1 cellular context compared by ENCODE assay signal in genomic region chr19:46067691-46068090, GRCh38.
TF ChIP-seq lines count a peak whose summit lies in the region.

No MANE protein-coding gene starts in this region.

TF ChIP-seq in HepG2, 621 proteins besides CTCF, POLR2A, EP300 and RAD21:
- TF ChIP-seq CREB1 (IDR thresholded peaks at IDR 0.05) = 0 out of 2 replicates have a peak, but pooled peaks have one; percentile 19
- no peak for TF ChIP-seq CREB1 (CRISPR knock-in tag; IDR thresholded peaks at IDR 0.05)
- no peak for TF ChIP-seq MEIS2 (CRISPR knock-in tag; IDR thresholded peaks at IDR 0.05)
TF ChIP-seq in HepG2: peak in this region for 1.
